Comparison of ENCODE assay signal across 1 cellular context in genomic region chr1:156898151-156898550, GRCh38.
TF ChIP-seq lines count a peak whose summit lies in the region.

No MANE protein-coding gene starts in this region.

TF ChIP-seq in K562, 482 proteins besides CTCF, POLR2A, EP300 and RAD21:
- no peak for TF ChIP-seq MLLT1 (IDR thresholded peaks at IDR 0.05)
- no peak for TF ChIP-seq ZNF609 (CRISPR knock-in tag; IDR thresholded peaks at IDR 0.05; ENCODE audit: borderline replicate concordance)
- peak; percentile 63; the same call in 1 of the 2 replicates for TF ChIP-seq ZBTB33 (CRISPR knock-in tag; IDR thresholded peaks at IDR 0.05)
- TF ChIP-seq SIN3A (IDR thresholded peaks at IDR 0.05; ENCODE audit: borderline replicate concordance in 2 of 2, control insufficient read depth in 1 of 2, low read depth in 2 of 2, low read length in 2 of 2) = no peak
- no peak for TF ChIP-seq CC2D1A (IDR thresholded peaks at IDR 0.05)
- TF ChIP-seq TCF15 (CRISPR knock-in tag; IDR thresholded peaks at IDR 0.05) = no peak
- no peak for TF ChIP-seq ZNF134 (CRISPR knock-in tag; conservative IDR thresholded peaks at IDR 0.05)
- TF ChIP-seq E2F6 (IDR thresholded peaks at IDR 0.05; ENCODE audit: borderline replicate concordance in 1 of 2, extremely low read depth in 1 of 2, insufficient read depth in 1 of 2, insufficient read length in 1 of 2, low read depth in 1 of 2, low read length in 1 of 2, poor library complexity in 1 of 2, severe bottlenecking in 1 of 2) = peak in 1 of 2 experiments; percentile 36
TF ChIP-seq in K562: peak in this region for 2.
